ENCODE assay signal across 9 cellular contexts in genomic region chr5:127029513-127030258, GRCh38. TPM values are rescaled to one million over a fixed set of nuclear protein-coding genes. Genes with fewer than 3 reads are reported as not detected.
DNase-seq lines count a peak whose midpoint lies in the region; ATAC-seq, FAIRE-seq and TF ChIP-seq lines count a peak whose summit lies in the region.
"Had no signal": no experiment of that assay in that cellular context is flagged by ENCODE, and none has a peak within 500 bp of the region (broad histone marks: within the 10 kb centered on the region; RNA-seq: fewer than 3 reads in every experiment).

No MANE protein-coding gene starts in this region.

- H3K4me3 ChIP-seq in adipocyte (ENCODE audit: low read length) (peak overlapping the region; percentile 91), heart left ventricle (peak overlapping the region; percentile 69 to 97 (median 90))

- peak overlapping the region; percentile 73 to 96 (median 92) for H3K27ac ChIP-seq in heart left ventricle

- H3K9ac ChIP-seq in adipocyte (ENCODE audit: low read length) = peak overlapping the region; percentile 87

- H3K4me1 ChIP-seq in adipocyte (ENCODE audit: control insufficient read depth, insufficient read depth, low read length) (peaks cover 28% of the 10 kb centered on the region), heart left ventricle (peaks cover 0 to 44% (median 23%) of the 10 kb centered on the region in 12 donors)

- intact Hi-C loops in heart left ventricle (cut with DNase I) (loop anchor here in 9 of 10 donors (2.0 to 10.0 kb wide), 12 partner anchors 43 to 182 kb away; partner anchors contain the start of gene C5orf63 (in 3 of the 9)), posterior cingulate gyrus (cut with DNase I) (no loop called here)

- ATAC-seq in GM21723 (IDR thresholded peaks at IDR 0.05; ENCODE audit: unreplicated experiment) (peak; percentile 19), heart left ventricle (peak; percentile 24 to 60 (median 44))

- no peak for FAIRE-seq in GM12891 (lab: Jason Lieb, UNC)
- FAIRE-seq: endometrium had no signal

- H3K9me3 ChIP-seq in adipocyte (ENCODE audit: control insufficient read depth, low read length) (no peaks in the 10 kb centered on the region), heart left ventricle (no peaks in the 10 kb centered on the region)

- no peaks in the 10 kb centered on the region for H3K36me3 ChIP-seq in adipocyte (ENCODE audit: control insufficient read depth, insufficient read depth, low read length, severe bottlenecking)
- H3K36me3 ChIP-seq in heart left ventricle = no peaks in the 10 kb centered on the region

- DNase-seq in DMS 273 treated with DMSO at 0.1 percent for 48 hours (lab: John Stamatoyannopoulos, UW) (peak; percentile 57), SKM-1 (lab: John Stamatoyannopoulos, UW; ENCODE audit: unreplicated experiment) (peak; percentile 32), adipocyte (ENCODE audit: low read depth) (peak; percentile 77), heart left ventricle (peak; percentile 37 to 76 (median 59)), posterior cingulate gyrus (peak in 9 of 10 donors; percentile 11 to 87 (median 32)), GM12891 (ENCODE audit: insufficient read length, low spot score) (no peak)

- H3K27me3 ChIP-seq in adipocyte (replicated peaks; ENCODE audit: control insufficient read depth, insufficient read depth, low read length) (peaks cover 7% of the 10 kb centered on the region), heart left ventricle (no peaks in the 10 kb centered on the region)

- no peak for TF ChIP-seq POLR2A in heart left ventricle (IDR thresholded peaks at IDR 0.05)
- TF ChIP-seq POLR2A in GM12891 (IDR thresholded peaks at IDR 0.05; ENCODE audit: low read depth, low read length) = no peak

- TF ChIP-seq CTCF in LNCAP (IDR thresholded peaks at IDR 0.05) (peak; percentile 38; the same call in 1 of the 2 replicates), heart left ventricle (IDR thresholded peaks at IDR 0.05) (peak in 10 of 12 donors; percentile 20 to 57 (median 33))

- WGBS in heart left ventricle, 4 donors = 1 to 2% (median 1%) methylated on average over 42 to 53 of the region's 53 CpGs

TF ChIP-seq in GM12891, 5 proteins besides CTCF, POLR2A, EP300 and RAD21:
- no peak for TF ChIP-seq POLR2AphosphoS5 (IDR thresholded peaks at IDR 0.05; ENCODE audit: low read depth, low read length)
- TF ChIP-seq SPI1 (IDR thresholded peaks at IDR 0.05; ENCODE audit: low read depth, low read length) = no peak
- TF ChIP-seq TAF1 (IDR thresholded peaks at IDR 0.05; ENCODE audit: low read depth, low read length) = no peak
- no peak for TF ChIP-seq POU2F2 (IDR thresholded peaks at IDR 0.05; ENCODE audit: low read depth, low read length)
- no peak for TF ChIP-seq PAX5 (IDR thresholded peaks at IDR 0.05; ENCODE audit: insufficient read depth, low read length, severe bottlenecking)
TF ChIP-seq in GM12891: peak in this region for 0.

RNA-seq across cellular contexts. Expression of gene MARCHF3, which starts 0.7 kb away (rescaled TPM):
- total RNA-seq in heart left ventricle = 10 to 100 TPM; 19.9 to 50.3 (median 38.0) TPM
- polyA plus RNA-seq in heart left ventricle = 100 to 1,000 TPM in 1 of 2 donors, 1 to 10 TPM in 1; 9.9 to 113 TPM
- polyA plus RNA-seq in GM12891 (2012; ENCODE audit: low read depth, missing spikeins) = 6.4 TPM

RNA-seq across cellular contexts. Expression of gene C5orf63, which starts 43.6 kb away (rescaled TPM):
- 10 to 100 TPM in 4 of 9 donors, 1 to 10 TPM in 5; 1.4 to 14.7 (median 8.4) TPM for total RNA-seq in heart left ventricle
- 1 to 10 TPM; 5.0 to 5.3 TPM for polyA plus RNA-seq in heart left ventricle
- 9.7 TPM for polyA plus RNA-seq in GM12891 (2012; ENCODE audit: low read depth, missing spikeins)
